Comparison of ENCODE assay signal across 34 cellular contexts in genomic region chr17:82072827-82073226, GRCh38.
"Had no signal": no experiment of that assay in that cellular context is flagged by ENCODE, and none has a peak within 500 bp of the region (broad histone marks: within the 10 kb centered on the region; RNA-seq: fewer than 3 reads in every experiment).

No MANE protein-coding gene starts in this region.

- H3K4me1 ChIP-seq: ascending aorta, breast epithelium had no signal

- ATAC-seq: activated CD4-positive, alpha-beta T cell treated with anti-CD3 and anti-CD28 coated beads for 36 hours; activated CD8-positive, alpha-beta memory T cell treated with anti-CD3 and anti-CD28 coated beads, Interleukin-2, amount 10 ng/mL, durations not matched to agents 7 days and 5 days; activated CD8-positive, alpha-beta T cell treated with anti-CD3 and anti-CD28 coated beads, Interleukin-2, amount 10 ng/mL, durations not matched to agents 7 days and 5 days; activated naive CD4-positive, alpha-beta T cell treated with anti-CD3 and anti-CD28 coated beads, Interleukin-2, amount 50 U/mL, for 72 hours; T-helper 17 cell had no signal

- H3K4me3 ChIP-seq: ascending aorta, breast epithelium, cardiac muscle cell had no signal

- H3K27me3 Mint-ChIP-seq: activated CD4-positive, alpha-beta memory T cell treated with anti-CD3 and anti-CD28 coated beads for 36 hours; activated CD4-positive, alpha-beta T cell treated with anti-CD3 and anti-CD28 coated beads for 36 hours; T-helper 17 cell had no signal

- H3K9me3 Mint-ChIP-seq: activated CD4-positive, alpha-beta memory T cell treated with anti-CD3 and anti-CD28 coated beads for 36 hours; activated CD4-positive, alpha-beta T cell treated with anti-CD3 and anti-CD28 coated beads, Interleukin-2, amount 10 ng/mL, durations not matched to agents 24 days and 14 days; activated naive CD4-positive, alpha-beta T cell treated with anti-CD3 and anti-CD28 coated beads, Interleukin-2, amount 10 ng/mL, durations not matched to agents 7 days and 5 days; activated naive CD4-positive, alpha-beta T cell treated with anti-CD3 and anti-CD28 coated beads, Interleukin-2, amount 50 U/mL, for 72 hours; activated naive CD8-positive, alpha-beta T cell treated with anti-CD3 and anti-CD28 coated beads, Interleukin-2, amount 10 ng/mL, durations not matched to agents 7 days and 5 days; activated T-helper 1 cell treated with anti-CD3 and anti-CD28 coated beads, Interleukin-12 subunit alpha, Interleukin-12 subunit beta, Interleukin-2, Interleukin-4 antibody, amounts not matched to agents 30 ng/mL and 10 ng/mL and 1 ng/mL, durations not matched to agents 14 hours and 24 hours and 36 hours; activated T-helper 2 cell treated with anti-CD3 and anti-CD28 coated beads, Interferon-gamma antibody, Interleukin-2, Interleukin-4, amounts not matched to agents 10 μg/mL and 5 μg/mL and 100 μg/mL, durations not matched to agents 14 hours and 24 hours and 36 hours; T-helper 2 cell treated with Interferon-gamma antibody and Interleukin-4, amounts not matched to agents 5 μg/mL and 100 μg/mL, for 36 hours had no signal

- H3K27me3 ChIP-seq: ascending aorta, breast epithelium, cardiac muscle cell had no signal

- H3K27ac ChIP-seq: ascending aorta, breast epithelium, cardiac muscle cell, epithelial cell of prostate had no signal

- H3K9me3 ChIP-seq: ascending aorta, breast epithelium had no signal

- H3K27ac Mint-ChIP-seq: activated CD4-positive, alpha-beta memory T cell treated with anti-CD3 and anti-CD28 coated beads for 36 hours; activated CD4-positive, alpha-beta T cell treated with anti-CD3 and anti-CD28 coated beads for 36 hours; activated CD4-positive, alpha-beta T cell treated with anti-CD3 and anti-CD28 coated beads, Interleukin-2, amount 10 ng/mL, durations not matched to agents 24 days and 14 days; activated CD8-positive, alpha-beta memory T cell treated with anti-CD3 and anti-CD28 coated beads, Interleukin-2, amount 10 ng/mL, durations not matched to agents 7 days and 5 days; activated CD8-positive, alpha-beta T cell treated with anti-CD3 and anti-CD28 coated beads, Interleukin-2, amount 10 ng/mL, durations not matched to agents 7 days and 5 days; activated naive CD4-positive, alpha-beta T cell treated with anti-CD3 and anti-CD28 coated beads, Interleukin-2, amount 10 ng/mL, durations not matched to agents 7 days and 5 days; activated naive CD4-positive, alpha-beta T cell treated with anti-CD3 and anti-CD28 coated beads, Interleukin-2, amount 50 U/mL, for 72 hours; activated naive CD8-positive, alpha-beta T cell treated with anti-CD3 and anti-CD28 coated beads, Interleukin-2, amount 10 ng/mL, durations not matched to agents 7 days and 5 days; activated T-helper 1 cell treated with anti-CD3 and anti-CD28 coated beads, Interleukin-12 subunit alpha, Interleukin-12 subunit beta, Interleukin-2, Interleukin-4 antibody, amounts not matched to agents 30 ng/mL and 10 ng/mL and 1 ng/mL, durations not matched to agents 14 hours and 24 hours and 36 hours; activated T-helper 2 cell treated with anti-CD3 and anti-CD28 coated beads, Interferon-gamma antibody, Interleukin-2, Interleukin-4, amounts not matched to agents 10 μg/mL and 5 μg/mL and 100 μg/mL, durations not matched to agents 14 hours and 24 hours and 36 hours; brain; T-helper 17 cell; T-helper 2 cell treated with Interferon-gamma antibody and Interleukin-4, amounts not matched to agents 5 μg/mL and 100 μg/mL, for 36 hours had no signal

- H3K36me3 ChIP-seq: ascending aorta, breast epithelium had no signal

- H3K4me3 Mint-ChIP-seq: activated CD4-positive, alpha-beta memory T cell treated with anti-CD3 and anti-CD28 coated beads for 36 hours; activated CD4-positive, alpha-beta T cell treated with anti-CD3 and anti-CD28 coated beads for 36 hours; activated CD4-positive, alpha-beta T cell treated with anti-CD3 and anti-CD28 coated beads, Interleukin-2, amount 10 ng/mL, durations not matched to agents 24 days and 14 days; activated CD8-positive, alpha-beta memory T cell treated with anti-CD3 and anti-CD28 coated beads, Interleukin-2, amount 10 ng/mL, durations not matched to agents 7 days and 5 days; activated CD8-positive, alpha-beta T cell treated with anti-CD3 and anti-CD28 coated beads, Interleukin-2, amount 10 ng/mL, durations not matched to agents 7 days and 5 days; activated naive CD4-positive, alpha-beta T cell treated with anti-CD3 and anti-CD28 coated beads, Interleukin-2, amount 10 ng/mL, durations not matched to agents 7 days and 5 days; activated naive CD8-positive, alpha-beta T cell treated with anti-CD3 and anti-CD28 coated beads, Interleukin-2, amount 10 ng/mL, durations not matched to agents 7 days and 5 days; activated T-helper 1 cell treated with anti-CD3 and anti-CD28 coated beads, Interleukin-12 subunit alpha, Interleukin-12 subunit beta, Interleukin-2, Interleukin-4 antibody, amounts not matched to agents 30 ng/mL and 10 ng/mL and 1 ng/mL, durations not matched to agents 14 hours and 24 hours and 36 hours; brain; T-helper 17 cell; T-helper 2 cell treated with Interferon-gamma antibody and Interleukin-4, amounts not matched to agents 5 μg/mL and 100 μg/mL, for 36 hours had no signal

- H3K4me1 Mint-ChIP-seq: activated CD4-positive, alpha-beta T cell treated with anti-CD3 and anti-CD28 coated beads for 36 hours; activated CD4-positive, alpha-beta T cell treated with anti-CD3 and anti-CD28 coated beads, Interleukin-2, amount 10 ng/mL, durations not matched to agents 24 days and 14 days; activated CD8-positive, alpha-beta memory T cell treated with anti-CD3 and anti-CD28 coated beads, Interleukin-2, amount 10 ng/mL, durations not matched to agents 7 days and 5 days; activated naive CD4-positive, alpha-beta T cell treated with anti-CD3 and anti-CD28 coated beads, Interleukin-2, amount 10 ng/mL, durations not matched to agents 7 days and 5 days; activated naive CD8-positive, alpha-beta T cell treated with anti-CD3 and anti-CD28 coated beads, Interleukin-2, amount 10 ng/mL, durations not matched to agents 7 days and 5 days; brain; T-helper 17 cell had no signal

- H3K36me3 Mint-ChIP-seq: activated CD4-positive, alpha-beta memory T cell treated with anti-CD3 and anti-CD28 coated beads for 36 hours; activated CD8-positive, alpha-beta memory T cell treated with anti-CD3 and anti-CD28 coated beads, Interleukin-2, amount 10 ng/mL, durations not matched to agents 7 days and 5 days; activated naive CD4-positive, alpha-beta T cell treated with anti-CD3 and anti-CD28 coated beads, Interleukin-2, amount 10 ng/mL, durations not matched to agents 7 days and 5 days; activated naive CD4-positive, alpha-beta T cell treated with anti-CD3 and anti-CD28 coated beads, Interleukin-2, amount 50 U/mL, for 72 hours; activated naive CD8-positive, alpha-beta T cell treated with anti-CD3 and anti-CD28 coated beads, Interleukin-2, amount 10 ng/mL, durations not matched to agents 7 days and 5 days; brain had no signal

- FAIRE-seq: endometrium, endothelial cell of umbilical vein, frontal cortex had no signal

- DNase-seq: activated CD4-positive, alpha-beta memory T cell treated with anti-CD3 and anti-CD28 coated beads for 36 hours; activated CD4-positive, alpha-beta T cell treated with anti-CD3 and anti-CD28 coated beads for 36 hours; activated CD4-positive, alpha-beta T cell treated with anti-CD3 and anti-CD28 coated beads, Interleukin-2, amount 10 ng/mL, durations not matched to agents 24 days and 14 days; activated CD4-positive, CD25-positive, alpha-beta regulatory T cell; activated CD4-positive, CD25-positive, alpha-beta regulatory T cell treated with anti-CD3 and anti-CD28 coated beads, Interleukin-2, amount 50 U/mL, for 72 hours; activated CD8-positive, alpha-beta memory T cell treated with anti-CD3 and anti-CD28 coated beads, Interleukin-2, amount 10 ng/mL, durations not matched to agents 7 days and 5 days; activated CD8-positive, alpha-beta memory T cell treated with anti-CD3 and anti-CD28 coated beads, Interleukin-2, amount 50 U/mL, for 4 hours; activated CD8-positive, alpha-beta T cell treated with anti-CD3 and anti-CD28 coated beads, Interleukin-2, amount 10 ng/mL, durations not matched to agents 7 days and 5 days; activated effector memory CD4-positive, alpha-beta T cell treated with anti-CD3 and anti-CD28 coated beads, Interleukin-2, amount 50 U/mL, for 16 hours; activated naive CD4-positive, alpha-beta T cell; activated naive CD4-positive, alpha-beta T cell treated with anti-CD3 and anti-CD28 coated beads, Interleukin-2, amount 10 ng/mL, durations not matched to agents 7 days and 5 days; activated naive CD8-positive, alpha-beta T cell treated with anti-CD3 and anti-CD28 coated beads, Interleukin-2, amount 10 ng/mL, durations not matched to agents 7 days and 5 days; activated T-cell treated with anti-CD3 and anti-CD28 coated beads, Interleukin-2, amount 50 U/mL, for 1 hour; activated T-cell treated with anti-CD3 and anti-CD28 coated beads, Interleukin-2, amount 50 U/mL, for 48 hours; central memory CD4-positive, alpha-beta T cell; cerebellar nuclear complex; effector CD8-positive, alpha-beta T cell; foreskin fibroblast; head of caudate nucleus; T-helper 1 cell; T-helper 17 cell; T1000 had no signal
